Comparison of ENCODE assay signal across 1 cellular context in the genomic region with DNA sequence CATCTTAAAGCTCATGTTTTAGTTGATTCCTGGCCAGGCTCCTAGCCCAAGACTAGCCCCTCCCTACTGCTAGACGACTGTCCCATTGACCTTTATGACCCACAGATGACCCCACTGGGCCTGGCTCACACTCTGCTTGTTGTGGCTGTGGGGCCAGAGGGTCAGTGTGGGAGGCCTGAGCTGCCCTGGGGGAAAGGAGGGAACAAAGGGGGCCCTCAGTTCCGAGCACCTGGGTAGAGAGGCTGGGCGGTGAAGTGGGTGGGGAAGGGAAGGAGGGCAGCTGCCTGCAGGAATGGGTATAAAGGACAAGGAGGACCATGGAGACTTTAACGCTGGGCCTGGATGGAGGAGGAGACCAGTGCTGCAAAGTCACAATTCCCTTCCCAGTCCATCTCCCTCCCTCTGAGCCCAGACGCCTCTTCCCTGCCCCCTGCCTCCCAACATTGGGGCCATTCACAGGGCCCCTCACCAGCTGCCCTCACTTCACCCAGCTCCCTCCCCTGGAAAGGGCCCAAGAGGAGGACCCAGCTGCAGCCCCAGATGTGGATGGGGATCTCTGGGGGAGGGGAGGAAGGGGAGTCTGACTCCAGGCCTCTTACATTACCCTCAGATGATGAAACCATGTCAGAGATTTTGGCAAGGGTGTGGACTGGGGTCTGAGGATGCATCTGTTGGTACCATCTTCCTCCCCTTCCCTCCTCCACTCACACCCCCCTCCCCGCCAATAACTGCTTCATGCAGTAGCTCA.
TF ChIP-seq lines count a peak whose summit lies in the region.

No MANE protein-coding gene starts in this region.

TF ChIP-seq in SK-N-SH, 30 proteins besides CTCF, POLR2A, EP300 and RAD21 (continued from another document):
- TF ChIP-seq, protein P1, sequence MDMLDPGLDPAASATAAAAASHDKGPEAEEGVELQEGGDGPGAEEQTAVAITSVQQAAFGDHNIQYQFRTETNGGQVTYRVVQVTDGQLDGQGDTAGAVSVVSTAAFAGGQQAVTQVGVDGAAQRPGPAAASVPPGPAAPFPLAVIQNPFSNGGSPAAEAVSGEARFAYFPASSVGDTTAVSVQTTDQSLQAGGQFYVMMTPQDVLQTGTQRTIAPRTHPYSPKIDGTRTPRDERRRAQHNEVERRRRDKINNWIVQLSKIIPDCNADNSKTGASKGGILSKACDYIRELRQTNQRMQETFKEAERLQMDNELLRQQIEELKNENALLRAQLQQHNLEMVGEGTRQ (IDR thresholded peaks at IDR 0.05; ENCODE audit: borderline replicate concordance, low read depth, low read length) = no peak
- TF ChIP-seq EZH2phosphoT487 (IDR thresholded peaks at IDR 0.05; ENCODE audit: borderline replicate concordance, low read depth) = no peak
- TF ChIP-seq PBX3 (IDR thresholded peaks at IDR 0.05) = no peak
- no peak for TF ChIP-seq MXI1 (IDR thresholded peaks at IDR 0.05; ENCODE audit: low read depth, low read length)
- TF ChIP-seq JUND (IDR thresholded peaks at IDR 0.05) = no peak
- TF ChIP-seq SMC3 (IDR thresholded peaks at IDR 0.05; ENCODE audit: low read depth, low read length) = no peak
TF ChIP-seq in SK-N-SH: peak in this region for 0.
